ENCODE assay signal across 8 cellular contexts in the genomic region with DNA sequence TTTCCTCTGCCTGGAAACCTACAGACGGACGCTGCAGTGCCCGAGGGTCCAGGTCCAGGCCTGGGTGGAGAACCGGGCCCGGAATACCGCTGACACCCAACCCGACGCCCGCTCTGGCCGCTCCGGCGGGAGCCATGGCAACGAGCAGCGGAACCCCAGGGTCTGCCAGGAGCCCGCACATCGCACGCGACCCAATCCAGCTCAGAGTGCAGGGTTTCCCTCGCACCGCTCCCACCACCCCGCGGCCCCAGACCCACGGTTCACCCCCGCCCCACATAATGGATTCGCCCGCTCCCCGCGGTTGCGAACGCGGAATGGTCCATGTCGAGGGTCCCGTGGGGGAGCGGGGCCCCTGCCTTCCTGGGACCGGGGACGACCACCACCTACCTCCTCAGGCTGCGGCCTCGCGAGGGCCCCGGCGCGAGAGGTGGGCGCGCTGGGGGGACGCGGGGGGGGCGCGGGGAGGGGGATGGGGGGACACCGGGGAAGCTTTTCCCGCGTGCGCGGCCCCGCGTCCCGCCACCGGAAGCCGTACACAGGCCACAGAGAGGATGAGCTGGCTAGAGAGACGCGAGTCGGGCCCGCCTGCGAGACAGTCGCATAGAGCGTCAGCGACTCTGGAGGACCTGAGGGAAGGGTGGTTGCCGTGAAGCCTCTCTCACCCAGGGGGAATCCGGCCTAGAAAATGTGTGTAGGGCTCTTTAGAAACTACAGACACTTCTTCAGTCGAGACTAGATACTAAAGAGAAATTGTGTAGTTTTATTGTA. TPM values are rescaled to one million over a fixed set of nuclear protein-coding genes. Genes with fewer than 3 reads are reported as not detected.
DNase-seq lines count a peak whose midpoint lies in the region; ATAC-seq, FAIRE-seq and TF ChIP-seq lines count a peak whose summit lies in the region.

SSRP1 (minus strand) TSS at position 550 of the 768 bp plus-strand sequence. CDS start 771 bp downstream, outside the sequence.

- H3K4me1 ChIP-seq in right atrium auricular region = peaks cover 0 to 16% of the 10 kb centered on the region in 2 donors

- TF ChIP-seq CTCF in right atrium auricular region (IDR thresholded peaks at IDR 0.05) = no peak

- no peak for FAIRE-seq in urothelium cell line (lab: Jason Lieb, UNC)

- peak within 1 kb of the TSS; percentile 88 to 90 for H3K27ac ChIP-seq in right atrium auricular region

- H3K27me3 ChIP-seq in right atrium auricular region = no peaks in the 10 kb centered on the region

- no peaks in the 10 kb centered on the region for H3K9me3 ChIP-seq in right atrium auricular region

- peak within 1 kb of the TSS; percentile 84 to 88 for H3K4me3 ChIP-seq in right atrium auricular region

- TF ChIP-seq POLR2A in GM15510 (IDR thresholded peaks at IDR 0.05; ENCODE audit: borderline replicate concordance, extremely low read depth, insufficient read length) = peak; percentile 75

- DNase-seq in NCI-H1417 treated with DMSO at 0.1 percent for 48 hours (lab: John Stamatoyannopoulos, UW) (peak; percentile 69), T-helper 2 cell (peak; percentile 67 to 95 (median 79)), amygdala (lab: John Stamatoyannopoulos, UW) (peak in 55 of 56 donors; percentile 45 to 91 (median 80)), right atrium auricular region (ENCODE audit: low spot score) (peak; percentile 89), pulmonary artery endothelial cell (ENCODE audit: low read depth, low spot score) (no peak), urothelium cell line (ENCODE audit: low spot score) (peak; percentile 94)

- peak; percentile 99 for ATAC-seq in HG02798 (IDR thresholded peaks at IDR 0.05; ENCODE audit: poor library complexity, unreplicated experiment)

- H3K36me3 ChIP-seq in right atrium auricular region = peaks cover 26% of the 10 kb centered on the region

RNA-seq across cellular contexts. Expression of gene SSRP1, which starts in this region (rescaled TPM):
- 10 to 100 TPM; 42.3 to 54.3 TPM for total RNA-seq in right atrium auricular region
- 102 and 115 TPM in 2 replicates for total RNA-seq in pulmonary artery endothelial cell
